In genomic region chr11:11946180-11946579, GRCh38 we compare ENCODE assay signal across 19 cellular contexts.
DNase-seq lines count a peak whose midpoint lies in the region; TF ChIP-seq lines count a peak whose summit lies in the region.
"Had no signal": no experiment of that assay in that cellular context is flagged by ENCODE, and none has a peak within 500 bp of the region (broad histone marks: within the 10 kb centered on the region; RNA-seq: fewer than 3 reads in every experiment).

No MANE protein-coding gene starts in this region.

- H3K36me3 Mint-ChIP-seq in activated naive CD4-positive, alpha-beta T cell treated with anti-CD3 and anti-CD28 coated beads, Interleukin-2, amount 50 U/mL, for 24 hours = peaks cover 3% of the 10 kb centered on the region

- no peak overlapping the region for H3K4me3 Mint-ChIP-seq in activated naive CD4-positive, alpha-beta T cell treated with anti-CD3 and anti-CD28 coated beads, Interleukin-2, amount 50 U/mL, for 24 hours
- H3K4me3 Mint-ChIP-seq: CD8-positive, alpha-beta T cell; nephron progenitor cell had no signal

- CTCF ChIA-PET in HEK293T (lab: Yijun Ruan, JAX) = no interaction called here

- H3K9me3 Mint-ChIP-seq in activated naive CD4-positive, alpha-beta T cell treated with anti-CD3 and anti-CD28 coated beads, Interleukin-2, amount 50 U/mL, for 24 hours = no peaks in the 10 kb centered on the region
- H3K9me3 Mint-ChIP-seq: CD8-positive, alpha-beta T cell; nephron progenitor cell had no signal

- no peak overlapping the region for H3K4me3 ChIP-seq in cardiac fibroblast (replicated peaks in 1 of 2; ENCODE audit: low read depth in 2 of 2, low read length in 2 of 2)
- H3K4me3 ChIP-seq: ascending aorta had no signal

- H3K27ac Mint-ChIP-seq in activated naive CD4-positive, alpha-beta T cell treated with anti-CD3 and anti-CD28 coated beads, Interleukin-2, amount 50 U/mL, for 24 hours = peak overlapping the region; percentile 46
- H3K27ac Mint-ChIP-seq: CD8-positive, alpha-beta T cell; nephron progenitor cell had no signal

- DNase-seq in activated naive CD4-positive, alpha-beta T cell treated with Interleukin-2 at 50 U/mL for 16 hours = no peak
- peak; percentile 55 for DNase-seq in HCEC 1CT
- DNase-seq in cardiac fibroblast (ENCODE audit: low read depth in 2 of 2) = peak; percentile 21 to 57
- DNase-seq in myocyte (ENCODE audit: low read depth) = peak; percentile 27
- DNase-seq in midbrain (lab: John Stamatoyannopoulos, UW) = no peak
- no peak for DNase-seq in NCI-H1105 (lab: John Stamatoyannopoulos, UW)
- DNase-seq in HEK293T (ENCODE audit: extremely low spot score) = no peak
- DNase-seq: 8988T; activated CD4-positive, CD25-positive, alpha-beta regulatory T cell treated with anti-CD3 and anti-CD28 coated beads, Interleukin-2, amount 50 U/mL, for 72 hours; CD8-positive, alpha-beta T cell; dermis blood vessel endothelial cell; mesendoderm; NCI-H2107; NCI-H524 treated with DMSO at 0.1 percent for 48 hours; nephron progenitor cell; stimulated activated naive CD8-positive, alpha-beta T cell treated with anti-CD3 and anti-CD28 coated beads, Interleukin-15, Interleukin-2, amounts not matched to agents 100 U/mL and 50 U/mL, for 24 hours; T-helper 9 cell had no signal

- no peaks in the 10 kb centered on the region for H3K27me3 Mint-ChIP-seq in activated naive CD4-positive, alpha-beta T cell treated with anti-CD3 and anti-CD28 coated beads, Interleukin-2, amount 50 U/mL, for 24 hours

- no peak for TF ChIP-seq CTCF in cardiac fibroblast (IDR thresholded peaks at IDR 0.05; ENCODE audit: low read depth, low read length)

- POLR2A ChIA-PET in HEK293T (lab: Yijun Ruan, JAX) = interaction anchor here (1.1 kb wide), 1 partner anchor 105 kb away, joined by 3 read pairs; the partner anchor contains the start of gene USP47

- no peaks in the 10 kb centered on the region for H3K4me1 Mint-ChIP-seq in activated naive CD4-positive, alpha-beta T cell treated with anti-CD3 and anti-CD28 coated beads, Interleukin-2, amount 50 U/mL, for 24 hours
- H3K4me1 Mint-ChIP-seq: nephron progenitor cell had no signal

TF ChIP-seq in HEK293T, 16 proteins besides CTCF, POLR2A, EP300 and RAD21:
- TF ChIP-seq NFRKB (IDR thresholded peaks at IDR 0.05) (no peak), BHLHE40 (IDR thresholded peaks at IDR 0.05; ENCODE audit: borderline replicate concordance) (no peak), ZNF384 (IDR thresholded peaks at IDR 0.05) (no peak), PKNOX1 (IDR thresholded peaks at IDR 0.05) (no peak), ARNT (IDR thresholded peaks at IDR 0.05) (no peak), FOXA1 (IDR thresholded peaks at IDR 0.05) (no peak), CTBP1 (IDR thresholded peaks at IDR 0.05; ENCODE audit: borderline replicate concordance) (no peak), FOXK2 (IDR thresholded peaks at IDR 0.05) (no peak), FOXM1 (IDR thresholded peaks at IDR 0.05; ENCODE audit: borderline replicate concordance) (no peak), L3MBTL2 (conservative IDR thresholded peaks at IDR 0.05) (no peak), HDGF (IDR thresholded peaks at IDR 0.05; ENCODE audit: borderline replicate concordance) (no peak), ELF4 (IDR thresholded peaks at IDR 0.05) (no peak), SP1 (IDR thresholded peaks at IDR 0.05) (no peak)

Comparison
In these comparisons a context has a peak if more than half of its experiments do, and no peak if none do; other contexts are left out.
1. DNase-seq: peak in HCEC 1CT (single experiment), cardiac fibroblast (2 of 2) and myocyte (single experiment); none in activated naive CD4-positive, alpha-beta T cell treated with Interleukin-2 at 50 U/mL for 16 hours (single experiment), midbrain (single experiment), NCI-H1105 (single experiment) and HEK293T (single experiment).